ENCODE assay signal across 8 cellular contexts in the genomic region with DNA sequence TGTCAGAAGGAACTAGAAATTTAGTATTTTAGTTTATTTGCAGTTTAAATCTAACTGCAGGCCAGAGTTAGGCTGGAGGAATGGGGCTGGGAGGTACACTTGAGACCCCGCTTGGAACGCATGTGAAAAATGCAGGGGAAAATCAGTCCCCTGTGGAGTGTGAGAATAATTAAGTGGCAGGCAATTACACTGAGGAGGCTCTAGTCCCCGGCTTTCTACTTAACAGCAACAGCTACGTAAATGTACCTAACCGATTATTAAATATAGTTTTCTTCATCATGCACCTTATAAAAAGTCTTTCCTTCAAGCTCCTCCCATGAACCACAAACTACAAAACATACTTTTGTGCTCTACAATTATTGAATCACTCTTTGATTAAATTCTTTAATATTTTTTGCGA. TPM values are rescaled to one million over a fixed set of nuclear protein-coding genes. Genes with fewer than 3 reads are reported as not detected.
DNase-seq lines count a peak whose midpoint lies in the region; ATAC-seq and TF ChIP-seq lines count a peak whose summit lies in the region.

No MANE protein-coding gene starts in this region.

- H3K27ac Mint-ChIP-seq in activated T-helper 2 cell treated with anti-CD3 and anti-CD28 coated beads, Interferon-gamma antibody, Interleukin-2, Interleukin-4, amounts not matched to agents 10 μg/mL and 5 μg/mL and 100 μg/mL, durations not matched to agents 14 hours and 24 hours and 36 hours, result peak overlapping the region; percentile 99

- H3K4me2 ChIP-seq in skeletal muscle satellite cell (ENCODE audit: low read length), result peak overlapping the region; percentile 85

- H3K4me1 Mint-ChIP-seq in activated T-helper 2 cell treated with anti-CD3 and anti-CD28 coated beads, Interferon-gamma antibody, Interleukin-2, Interleukin-4, amounts not matched to agents 10 μg/mL and 5 μg/mL and 100 μg/mL, durations not matched to agents 14 hours and 24 hours and 36 hours (ENCODE audit: low read depth), result peaks cover 11% of the 10 kb centered on the region

- DNase-seq in CD1c-positive myeloid dendritic cell (ENCODE audit: extremely low spot score) (peak; percentile 1), right cardiac atrium (no peak), SIG-M5 treated with dmso at 0.1 percent for 504 hours (lab: John Stamatoyannopoulos, UW; ENCODE audit: unreplicated experiment) (no peak)
- DNase-seq in activated T-helper 2 cell treated with anti-CD3 and anti-CD28 coated beads, Interferon-gamma antibody, Interleukin-2, Interleukin-4, amounts not matched to agents 10 μg/mL and 5 μg/mL and 100 μg/mL, durations not matched to agents 14 hours and 24 hours and 36 hours (ENCODE audit: low spot score), result no peak

- intact Hi-C loops in activated T-helper 2 cell treated with anti-CD3 and anti-CD28 coated beads, Interferon-gamma antibody, Interleukin-2, Interleukin-4, amounts not matched to agents 10 μg/mL and 5 μg/mL and 100 μg/mL, durations not matched to agents 14 hours and 24 hours and 36 hours (cut with micrococcal nuclease), result loop anchor here (2.0 to 10.0 kb wide), 4 partner anchors 304 to 1462 kb away; a partner anchor contains a TSS
- intact Hi-C loops in right cardiac atrium (cut with DNase I), result no loop called here

- H3K36me3 Mint-ChIP-seq in activated T-helper 2 cell treated with anti-CD3 and anti-CD28 coated beads, Interferon-gamma antibody, Interleukin-2, Interleukin-4, amounts not matched to agents 10 μg/mL and 5 μg/mL and 100 μg/mL, durations not matched to agents 14 hours and 24 hours and 36 hours (ENCODE audit: low read depth), result peaks cover 55% of the 10 kb centered on the region

- H3K36me3 ChIP-seq in HUES48 (ENCODE audit: control insufficient read depth, insufficient read depth, low read length) (peaks cover 17% of the 10 kb centered on the region), skeletal muscle satellite cell (ENCODE audit: insufficient read depth, low read length) (peaks cover 9% of the 10 kb centered on the region)

- ATAC-seq in right cardiac atrium (no peak), HG03571 (IDR thresholded peaks at IDR 0.05; ENCODE audit: unreplicated experiment) (no peak), GM18505 (IDR thresholded peaks at IDR 0.05; ENCODE audit: unreplicated experiment) (no peak)

- H3K9me3 Mint-ChIP-seq in activated T-helper 2 cell treated with anti-CD3 and anti-CD28 coated beads, Interferon-gamma antibody, Interleukin-2, Interleukin-4, amounts not matched to agents 10 μg/mL and 5 μg/mL and 100 μg/mL, durations not matched to agents 14 hours and 24 hours and 36 hours, result peaks cover 27% of the 10 kb centered on the region

- WGBS in right cardiac atrium, result 3% methylated on average over 6 of the region's 6 CpGs

- H3K9ac ChIP-seq in HUES48 (ENCODE audit: low read depth, low read length), result peak overlapping the region; percentile 96
- H3K9ac ChIP-seq in skeletal muscle satellite cell (ENCODE audit: low read depth, low read length), result peak overlapping the region; percentile 97

- H3K4me3 ChIP-seq in HUES48 (ENCODE audit: low read depth, low read length) (peak overlapping the region; percentile 92), right cardiac atrium (ENCODE audit: low read length) (peak overlapping the region; percentile 92), skeletal muscle satellite cell (ENCODE audit: low read length) (peak overlapping the region; percentile 84)

- no peak for TF ChIP-seq POLR2A in GM18505 (IDR thresholded peaks at IDR 0.05; ENCODE audit: borderline replicate concordance, extremely low read depth, insufficient read depth, insufficient read length)

- H3K4me3 Mint-ChIP-seq in activated T-helper 2 cell treated with anti-CD3 and anti-CD28 coated beads, Interferon-gamma antibody, Interleukin-2, Interleukin-4, amounts not matched to agents 10 μg/mL and 5 μg/mL and 100 μg/mL, durations not matched to agents 14 hours and 24 hours and 36 hours (ENCODE audit: low read depth), result peak overlapping the region; percentile 99

- H3K27me3 Mint-ChIP-seq in activated T-helper 2 cell treated with anti-CD3 and anti-CD28 coated beads, Interferon-gamma antibody, Interleukin-2, Interleukin-4, amounts not matched to agents 10 μg/mL and 5 μg/mL and 100 μg/mL, durations not matched to agents 14 hours and 24 hours and 36 hours (ENCODE audit: low read depth), result no peaks in the 10 kb centered on the region

- H3K9me3 ChIP-seq in HUES48 (ENCODE audit: control insufficient read depth, insufficient read depth, low read length), result peaks cover 16% of the 10 kb centered on the region
- no peaks in the 10 kb centered on the region for H3K9me3 ChIP-seq in right cardiac atrium (ENCODE audit: control insufficient read depth, low read length)
- no peaks in the 10 kb centered on the region for H3K9me3 ChIP-seq in skeletal muscle satellite cell (replicated peaks; ENCODE audit: low read length)

- H3K27me3 ChIP-seq in HUES48 (ENCODE audit: control insufficient read depth, insufficient read depth, low read length) (no peaks in the 10 kb centered on the region), right cardiac atrium (ENCODE audit: control insufficient read depth, insufficient read depth) (no peaks in the 10 kb centered on the region), skeletal muscle satellite cell (ENCODE audit: control insufficient read depth, insufficient read depth, low read length) (no peaks in the 10 kb centered on the region)

- H3K4me1 ChIP-seq in HUES48 (ENCODE audit: control insufficient read depth, insufficient read depth, low read length) (peaks cover 12% of the 10 kb centered on the region), right cardiac atrium (ENCODE audit: control insufficient read depth, insufficient read depth, low read length) (no peaks in the 10 kb centered on the region), skeletal muscle satellite cell (ENCODE audit: control insufficient read depth, insufficient read depth, low read length) (peaks cover 7% of the 10 kb centered on the region)

- H3K27ac ChIP-seq in HUES48 (ENCODE audit: low read depth, low read length) (peak overlapping the region; percentile 97), right cardiac atrium (ENCODE audit: low read length) (peak overlapping the region; percentile 100)

RNA-seq across cellular contexts. Expression of a gene that starts 0.8 kb away (rescaled TPM):
- total RNA-seq in activated T-helper 2 cell treated with anti-CD3 and anti-CD28 coated beads, Interferon-gamma antibody, Interleukin-2, Interleukin-4, amounts not matched to agents 10 μg/mL and 5 μg/mL and 100 μg/mL, durations not matched to agents 14 hours and 24 hours and 36 hours, result 11.0 and 12.1 TPM in 2 replicates
- total RNA-seq in right cardiac atrium, result 10 to 100 TPM in 1 of 4 donors, 1 to 10 TPM in 3; 5.5 to 13.3 (median 6.9) TPM
- polyA plus RNA-seq in right cardiac atrium, result 4.2 TPM
- total RNA-seq in skeletal muscle satellite cell (2012; rRNA removed), result 5.1 and 5.7 TPM in 2 replicates

RNA-seq across cellular contexts. Expression of a gene that starts 30.4 kb away (rescaled TPM):
- total RNA-seq in activated T-helper 2 cell treated with anti-CD3 and anti-CD28 coated beads, Interferon-gamma antibody, Interleukin-2, Interleukin-4, amounts not matched to agents 10 μg/mL and 5 μg/mL and 100 μg/mL, durations not matched to agents 14 hours and 24 hours and 36 hours, result 12.5 and 13.7 TPM in 2 replicates
- 1 to 10 TPM; 2.3 to 3.2 (median 2.9) TPM for total RNA-seq in right cardiac atrium
- 2.9 TPM for polyA plus RNA-seq in right cardiac atrium
- 4.3 and 7.9 TPM in 2 replicates for total RNA-seq in skeletal muscle satellite cell (2012; rRNA removed)
